12 cellular contexts compared by ENCODE assay signal in the genomic region with DNA sequence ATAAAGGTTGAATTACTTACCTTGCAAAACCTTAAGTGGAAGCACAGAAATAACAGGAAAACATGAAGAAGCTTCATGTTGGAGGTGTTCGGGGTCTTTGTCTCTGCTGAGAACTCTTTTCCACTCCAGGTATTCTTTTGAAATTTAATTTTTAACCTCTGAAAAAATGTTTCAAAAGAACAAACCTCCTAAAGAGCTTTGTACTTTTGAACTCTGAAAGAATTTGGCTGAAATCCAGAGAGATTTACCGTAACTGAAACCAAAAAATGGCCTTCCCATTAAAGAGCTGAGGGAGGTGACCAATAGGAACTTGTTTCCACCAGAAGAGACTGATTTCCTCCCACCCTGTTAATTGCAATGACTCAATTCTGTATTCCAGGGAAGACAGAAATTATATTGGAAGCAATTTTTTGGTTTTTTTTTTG. TPM values are rescaled to one million over a fixed set of nuclear protein-coding genes. Genes with fewer than 3 reads are reported as not detected.
DNase-seq lines count a peak whose midpoint lies in the region; ATAC-seq, FAIRE-seq and TF ChIP-seq lines count a peak whose summit lies in the region.
"Had no signal": no experiment of that assay in that cellular context is flagged by ENCODE, and none has a peak within 500 bp of the region (broad histone marks: within the 10 kb centered on the region; RNA-seq: fewer than 3 reads in every experiment).

A gene (minus strand): TSS at position 105 of the 425 bp plus-strand sequence. CDS start 28 bp downstream, at position 77.

- H3K27me3 ChIP-seq in pancreas: no peaks in the 10 kb centered on the region

- no peak within 1 kb of the TSS for H3K27ac Mint-ChIP-seq in activated naive CD8-positive, alpha-beta T cell treated with anti-CD3 and anti-CD28 coated beads for 36 hours
- H3K27ac Mint-ChIP-seq: activated naive CD4-positive, alpha-beta T cell treated with anti-CD3 and anti-CD28 coated beads, Interleukin-2, amount 50 U/mL, for 24 hours; stimulated activated naive B cell treated with anti-CD40 and anti-IgM and Interleukin-4, amounts not matched to agents 10 μg/mL and 1 μg/mL and 100 μg/mL, for 72 hours had no signal

- no peaks in the 10 kb centered on the region for H3K4me1 Mint-ChIP-seq in activated naive CD8-positive, alpha-beta T cell treated with anti-CD3 and anti-CD28 coated beads for 36 hours
- H3K4me1 Mint-ChIP-seq: activated naive CD4-positive, alpha-beta T cell treated with anti-CD3 and anti-CD28 coated beads, Interleukin-2, amount 50 U/mL, for 24 hours had no signal

- H3K27me3 Mint-ChIP-seq in activated naive CD8-positive, alpha-beta T cell treated with anti-CD3 and anti-CD28 coated beads for 36 hours: no peaks in the 10 kb centered on the region

- 15 to 22% methylated on average over 2 of the region's 2 CpGs for WGBS in pancreas, 2 donors

- ATAC-seq in pancreas (peak; percentile 70 to 93 (median 86)), GM18505 (IDR thresholded peaks at IDR 0.05; ENCODE audit: unreplicated experiment) (no peak)

- no peaks in the 10 kb centered on the region for H3K36me3 Mint-ChIP-seq in activated naive CD8-positive, alpha-beta T cell treated with anti-CD3 and anti-CD28 coated beads for 36 hours
- H3K36me3 Mint-ChIP-seq: activated naive CD4-positive, alpha-beta T cell treated with anti-CD3 and anti-CD28 coated beads, Interleukin-2, amount 50 U/mL, for 24 hours had no signal

- no peaks in the 10 kb centered on the region for H3K36me3 ChIP-seq in pancreas

- TF ChIP-seq POLR2A in GM18505 (IDR thresholded peaks at IDR 0.05; ENCODE audit: borderline replicate concordance, extremely low read depth, insufficient read depth, insufficient read length): no peak

- peak; percentile 31 for DNase-seq in AG20443 (ENCODE audit: low spot score)
- DNase-seq in RPMI7951 (ENCODE audit: low read depth): peak; percentile 66
- peak; percentile 32 for DNase-seq in fibroblast of the conjunctiva (ENCODE audit: low read depth)
- no peak for DNase-seq in pancreas
- DNase-seq in UCSD-AML1 (lab: John Stamatoyannopoulos, UW; ENCODE audit: unreplicated experiment): no peak
- DNase-seq in activated naive CD8-positive, alpha-beta T cell treated with anti-CD3 and anti-CD28 coated beads for 36 hours: no peak
- no peak for DNase-seq in stimulated activated CD4-positive, alpha-beta T cell treated with anti-CD3 and anti-CD28 coated beads, Interleukin-2, amount 100 ng/mL, for 24 hours
- DNase-seq: DMS79 treated with DMSO at 0.1 percent for 48 hours; stimulated activated naive B cell treated with anti-CD40 and anti-IgM and Interleukin-4, amounts not matched to agents 10 μg/mL and 1 μg/mL and 100 μg/mL, for 72 hours; SW 1271 had no signal

- H3K9me3 ChIP-seq in pancreas: no peaks in the 10 kb centered on the region

- peak within 1 kb of the TSS; percentile 24 to 74 (median 45) for H3K27ac ChIP-seq in pancreas

- peaks cover 2% of the 10 kb centered on the region for H3K9me3 Mint-ChIP-seq in activated naive CD8-positive, alpha-beta T cell treated with anti-CD3 and anti-CD28 coated beads for 36 hours
- H3K9me3 Mint-ChIP-seq: activated naive CD4-positive, alpha-beta T cell treated with anti-CD3 and anti-CD28 coated beads, Interleukin-2, amount 50 U/mL, for 24 hours had no signal

- H3K4me3 ChIP-seq in pancreas: peak within 1 kb of the TSS in 3 of 4 donors; percentile 0 to 39 (median 22)

- peak; percentile 64 for FAIRE-seq in pancreas (lab: Jason Lieb, UNC)

- H3K4me1 ChIP-seq in pancreas: peaks cover 0 to 18% (median 15%) of the 10 kb centered on the region in 3 donors

- intact Hi-C loops in pancreas (cut with DNase I): loop anchor here in 2 of 3 donors (10.0 kb wide), 3 partner anchors 97 to 377 kb away; a partner anchor contains a TSS

- no peak for TF ChIP-seq CTCF in pancreas (IDR thresholded peaks at IDR 0.05)

- no peak within 1 kb of the TSS for H3K4me3 Mint-ChIP-seq in activated naive CD8-positive, alpha-beta T cell treated with anti-CD3 and anti-CD28 coated beads for 36 hours
- H3K4me3 Mint-ChIP-seq: activated naive CD4-positive, alpha-beta T cell treated with anti-CD3 and anti-CD28 coated beads, Interleukin-2, amount 50 U/mL, for 24 hours; stimulated activated naive B cell treated with anti-CD40 and anti-IgM and Interleukin-4, amounts not matched to agents 10 μg/mL and 1 μg/mL and 100 μg/mL, for 72 hours had no signal

RNA-seq across cellular contexts. Expression of the gene that starts here (rescaled TPM):
- total RNA-seq in RPMI7951 (2014; rRNA removed; shearing (Covaris generic)): 1.1 and 1.6 TPM in 2 replicates
- total RNA-seq in pancreas: 10 to 100 TPM; 13.0 to 84.9 (median 25.8) TPM
- polyA plus RNA-seq in pancreas: 10 to 100 TPM; 27.9 to 61.8 TPM
- total RNA-seq in activated naive CD8-positive, alpha-beta T cell treated with anti-CD3 and anti-CD28 coated beads for 36 hours: not detected

Comparison
In these comparisons a context has a peak if more than half of its experiments do, and no peak if none do; other contexts are left out.
1. DNase-seq: peak in AG20443 (single experiment), RPMI7951 (single experiment) and fibroblast of the conjunctiva (single experiment); none in pancreas (0 of 6), UCSD-AML1 (single experiment), activated naive CD8-positive, alpha-beta T cell treated with anti-CD3 and anti-CD28 coated beads for 36 hours (single experiment) and stimulated activated CD4-positive, alpha-beta T cell treated with anti-CD3 and anti-CD28 coated beads, Interleukin-2, amount 100 ng/mL, for 24 hours (0 of 2).